1 cellular context compared by ENCODE assay signal in genomic region chr5:172846677-172847076, GRCh38.
TF ChIP-seq lines count a peak whose summit lies in the region.

No MANE protein-coding gene starts in this region.

TF ChIP-seq in A549, 52 proteins besides CTCF, POLR2A, EP300 and RAD21 (continued from another document):
- no peak for TF ChIP-seq REST (IDR thresholded peaks at IDR 0.05)
- TF ChIP-seq ZSCAN20 (CRISPR knock-in tag; IDR thresholded peaks at IDR 0.05): no peak
- TF ChIP-seq CBX2 (IDR thresholded peaks at IDR 0.05; ENCODE audit: borderline replicate concordance, low read depth): no peak
